In the genomic region with DNA sequence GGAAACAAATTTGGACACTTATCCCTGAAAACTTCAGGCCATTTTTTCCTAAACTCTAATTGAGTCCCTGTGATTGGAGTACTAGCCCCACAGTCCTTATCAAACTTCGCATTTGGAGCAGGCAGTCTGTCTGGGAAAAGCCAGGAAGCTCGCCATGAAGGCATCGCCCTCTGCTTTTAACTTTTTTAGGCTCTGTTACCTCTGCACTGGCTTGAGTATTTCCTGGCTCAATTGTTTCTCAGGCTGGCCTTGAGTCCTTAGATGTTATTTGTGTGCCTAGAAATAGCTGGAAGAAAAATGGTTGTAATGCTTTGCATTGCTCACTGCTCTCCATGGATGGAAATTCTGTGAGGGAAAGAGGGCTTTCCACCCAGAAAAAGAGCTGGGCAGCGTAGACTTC, we compare ENCODE assay signal across 10 cellular contexts. TPM values are rescaled to one million over a fixed set of nuclear protein-coding genes. Genes with fewer than 3 reads are reported as not detected.
DNase-seq lines count a peak whose midpoint lies in the region; ATAC-seq, FAIRE-seq and TF ChIP-seq lines count a peak whose summit lies in the region.
"Had no signal": no experiment of that assay in that cellular context is flagged by ENCODE, and none has a peak within 500 bp of the region (broad histone marks: within the 10 kb centered on the region; RNA-seq: fewer than 3 reads in every experiment).

No MANE protein-coding gene starts in this region.

- H3K27ac ChIP-seq in cardiac muscle cell: peak overlapping the region; percentile 92
- H3K27ac ChIP-seq in left ventricle myocardium inferior (replicated peaks): peak overlapping the region; percentile 95
- H3K27ac ChIP-seq in pancreas: peak overlapping the region; percentile 43 to 93 (median 68)
- H3K27ac ChIP-seq in aorta (ENCODE audit: low read depth in 1 of 2, low read length in 2 of 2): peak overlapping the region; percentile 87 to 97

- no peak overlapping the region for H3K4me3 ChIP-seq in cardiac muscle cell
- peak overlapping the region; percentile 23 for H3K4me3 ChIP-seq in left ventricle myocardium inferior
- no peak overlapping the region for H3K4me3 ChIP-seq in pancreas
- H3K4me3 ChIP-seq in aorta (ENCODE audit: low read length in 2 of 2): no peak overlapping the region

- DNase-seq in cardiac muscle cell (ENCODE audit: low read depth in 1 of 2, low spot score in 1 of 2) (no peak), left cardiac atrium (no peak), left ventricle myocardium inferior (no peak), pancreas (no peak), aorta (peak in 1 of 2 donors; percentile 38), ACHN (no peak)
- DNase-seq: activated CD8-positive, alpha-beta memory T cell treated with anti-CD3 and anti-CD28 coated beads, Interleukin-2, amount 10 ng/mL, durations not matched to agents 7 days and 5 days had no signal

- in situ Hi-C loops in ACHN (cut with HindIII; ENCODE audit: low pct_ligation_motif_present, low pct_unique_long_range_greater_than_20kb, low sequenced_read_pairs): no loop called here

- H3K36me3 ChIP-seq in cardiac muscle cell: no peaks in the 10 kb centered on the region
- H3K36me3 ChIP-seq in left ventricle myocardium inferior: no peaks in the 10 kb centered on the region
- H3K36me3 ChIP-seq in pancreas: no peaks in the 10 kb centered on the region
- H3K36me3 ChIP-seq in aorta (ENCODE audit: control insufficient read depth in 1 of 2, insufficient read depth in 2 of 2, low read length in 1 of 2): no peaks in the 10 kb centered on the region

- intact Hi-C loops in left cardiac atrium (cut with DNase I): no loop called here
- intact Hi-C loops in left ventricle myocardium inferior (cut with micrococcal nuclease): no loop called here
- intact Hi-C loops in pancreas (cut with DNase I): no loop called here
- intact Hi-C loops in aorta (cut with DNase I): no loop called here

- H3K27me3 ChIP-seq in cardiac muscle cell (no peaks in the 10 kb centered on the region), left ventricle myocardium inferior (ENCODE audit: low read depth) (no peaks in the 10 kb centered on the region), pancreas (no peaks in the 10 kb centered on the region), aorta (ENCODE audit: control insufficient read depth in 1 of 2, insufficient read depth in 2 of 2, low read length in 1 of 2) (no peaks in the 10 kb centered on the region)

- H3K9me3 ChIP-seq in cardiac muscle cell (ENCODE audit: low read depth) (no peaks in the 10 kb centered on the region), left ventricle myocardium inferior (replicated peaks) (no peaks in the 10 kb centered on the region), pancreas (no peaks in the 10 kb centered on the region), aorta (ENCODE audit: control insufficient read depth, low read length) (no peaks in the 10 kb centered on the region)

- TF ChIP-seq CTCF in cardiac muscle cell (IDR thresholded peaks at IDR 0.05; ENCODE audit: low read depth, low read length) (no peak), left ventricle myocardium inferior (IDR thresholded peaks at IDR 0.05; ENCODE audit: borderline replicate concordance) (no peak), pancreas (IDR thresholded peaks at IDR 0.05) (no peak)

- FAIRE-seq in pancreas (lab: Jason Lieb, UNC): no peak

- peaks cover 76% of the 10 kb centered on the region for H3K4me1 ChIP-seq in cardiac muscle cell (ENCODE audit: low read depth)
- peaks cover 96% of the 10 kb centered on the region for H3K4me1 ChIP-seq in left ventricle myocardium inferior
- H3K4me1 ChIP-seq in pancreas: peaks cover 68 to 77% (median 73%) of the 10 kb centered on the region in 3 donors
- H3K4me1 ChIP-seq in aorta (ENCODE audit: control insufficient read depth in 1 of 2, insufficient read depth in 2 of 2, low read length in 2 of 2): peaks cover 2 to 30% of the 10 kb centered on the region in 2 donors

- ATAC-seq in left cardiac atrium (no peak), pancreas (peak in 1 of 4 donors; percentile 10), aorta (ENCODE audit: low FRiP score) (no peak), HG02938 (IDR thresholded peaks at IDR 0.05; ENCODE audit: unreplicated experiment) (no peak), HG03469 (IDR thresholded peaks at IDR 0.05; ENCODE audit: unreplicated experiment) (no peak)
- ATAC-seq: activated CD8-positive, alpha-beta memory T cell treated with anti-CD3 and anti-CD28 coated beads, Interleukin-2, amount 10 ng/mL, durations not matched to agents 7 days and 5 days had no signal

- 25 to 34% methylated on average over 4 of the region's 4 CpGs for WGBS in pancreas, 2 donors
- 0 to 5% methylated on average over 4 of the region's 4 CpGs for WGBS in aorta, 2 donors

RNA-seq across cellular contexts. Expression of a gene that starts 24.2 kb away (rescaled TPM):
- total RNA-seq in cardiac muscle cell (391 and 465 TPM in 2 replicates), left cardiac atrium (100 to 1,000 TPM; 160 to 333 TPM), left ventricle myocardium inferior (111 TPM), pancreas (100 to 1,000 TPM; 137 to 284 (median 189) TPM), aorta (1,000 to 10,000 TPM in 1 of 2 donors, 100 to 1,000 TPM in 1; 794 to 1,985 TPM)
- polyA plus RNA-seq in cardiac muscle cell (70.2 and 77.4 TPM in 2 replicates), pancreas (100 to 1,000 TPM in 1 of 2 donors, 10 to 100 TPM in 1; 98.2 to 195 TPM), aorta (100 to 1,000 TPM; 111 to 163 TPM)

RNA-seq across cellular contexts. Expression of a gene that starts 52.7 kb away (rescaled TPM):
- total RNA-seq in cardiac muscle cell: 504 and 711 TPM in 2 replicates
- 258 and 455 TPM in 2 replicates for polyA plus RNA-seq in cardiac muscle cell
- total RNA-seq in left cardiac atrium: 100 to 1,000 TPM; 515 to 563 TPM
- 598 TPM for total RNA-seq in left ventricle myocardium inferior
- 100 to 1,000 TPM in 5 of 6 donors, 10 to 100 TPM in 1; 93.5 to 140 (median 131) TPM for total RNA-seq in pancreas
- 100 to 1,000 TPM; 107 to 162 TPM for polyA plus RNA-seq in pancreas
- 100 to 1,000 TPM; 171 to 183 TPM for total RNA-seq in aorta
- polyA plus RNA-seq in aorta: 100 to 1,000 TPM; 299 to 445 TPM

RNA-seq across cellular contexts. Expression of a gene that starts 53.9 kb away (rescaled TPM):
- total RNA-seq in cardiac muscle cell: 2.4 and 3.9 TPM in 2 replicates
- polyA plus RNA-seq in cardiac muscle cell: 4.6 and 7.7 TPM in 2 replicates
- 1 to 10 TPM; 3.1 TPM for total RNA-seq in left cardiac atrium
- total RNA-seq in left ventricle myocardium inferior: 1.6 TPM
- 1 to 10 TPM in 5 of 6 donors, under 1 TPM in 1; 0.79 to 3.8 (median 2.6) TPM for total RNA-seq in pancreas
- 10 to 100 TPM in 1 of 2 donors, 1 to 10 TPM in 1; 2.6 to 43.4 TPM for polyA plus RNA-seq in pancreas
- 10 to 100 TPM in 1 of 2 donors, 1 to 10 TPM in 1; 7.3 to 13.2 TPM for total RNA-seq in aorta
- 1 to 10 TPM; 1.6 to 2.1 TPM for polyA plus RNA-seq in aorta
- total RNA-seq: glomerular endothelial cell had no signal
